Comparison of ENCODE assay signal across 23 cellular contexts in the genomic region with DNA sequence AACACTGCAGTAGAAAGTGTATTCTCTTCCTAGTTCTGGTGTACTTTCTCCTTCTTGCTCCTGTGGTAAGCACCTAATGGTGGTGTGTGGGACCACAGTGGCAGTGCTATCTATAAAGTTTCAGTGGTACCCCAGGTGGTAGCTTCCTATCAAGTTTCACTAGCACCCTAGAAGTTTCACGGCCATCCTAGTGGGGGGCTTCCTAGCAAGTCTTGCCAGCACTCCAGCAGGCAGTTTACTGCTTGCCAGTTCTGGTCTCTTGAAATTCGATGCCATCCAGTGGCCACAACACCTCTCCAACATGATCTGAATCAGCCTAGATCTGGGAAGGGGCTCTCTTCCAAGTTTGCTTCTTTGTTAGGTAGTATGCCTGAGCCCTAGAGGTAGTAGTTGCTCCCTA.
A peak's percentile ranks its signal among the peaks of the same experiment; 100 is the strongest.
DNase-seq lines count a peak whose midpoint lies in the region; ATAC-seq and TF ChIP-seq lines count a peak whose summit lies in the region.
"Had no signal": no experiment of that assay in that cellular context is flagged by ENCODE, and none has a peak within 500 bp of the region (broad histone marks: within the 10 kb centered on the region; RNA-seq: fewer than 3 reads in every experiment).

No MANE protein-coding gene starts in this region.

- peaks cover 8% of the 10 kb centered on the region; the same call in 1 of the 2 replicates for H3K4me1 ChIP-seq in Caco-2
- H3K4me1 ChIP-seq in right cardiac atrium (ENCODE audit: control insufficient read depth, insufficient read depth, low read length) = no peaks in the 10 kb centered on the region
- H3K4me1 ChIP-seq: BLaER1, psoas muscle, upper lobe of right lung had no signal

- H3K4me1 Mint-ChIP-seq in Caco-2 (ENCODE audit: low read depth, unreplicated experiment) (peaks cover 15% of the 10 kb centered on the region), HFFc6 (ENCODE audit: low read depth) (peaks cover 34% of the 10 kb centered on the region), natural killer cell (no peaks in the 10 kb centered on the region)
- H3K4me1 Mint-ChIP-seq: neural crest cell had no signal

- TF ChIP-seq CTCF in Caco-2 (IDR thresholded peaks at IDR 0.05; ENCODE audit: insufficient read depth in 1 of 2, low read depth in 1 of 2, low read length in 1 of 2, severe bottlenecking in 1 of 2, unreplicated experiment in 1 of 2) (no peak), HFFc6 (IDR thresholded peaks at IDR 0.05) (no peak; the same call in 1 of the 2 replicates), fibroblast of mammary gland (conservative IDR thresholded peaks at IDR 0.05; ENCODE audit: control insufficient read depth, insufficient read depth, low read depth, low read length) (no peak), natural killer cell (IDR thresholded peaks at IDR 0.05) (no peak)

- H3K36me3 Mint-ChIP-seq in Caco-2 (ENCODE audit: insufficient read depth, unreplicated experiment) (no peaks in the 10 kb centered on the region), HFFc6 (ENCODE audit: low read depth) (peaks cover 34% of the 10 kb centered on the region), natural killer cell (no peaks in the 10 kb centered on the region)

- H3K27ac Mint-ChIP-seq in Caco-2 (ENCODE audit: unreplicated experiment) (peak overlapping the region; percentile 34), HFFc6 (peak overlapping the region; percentile 11; the same call in 1 of the 2 replicates), natural killer cell (no peak overlapping the region)

- H3K27me3 Mint-ChIP-seq in Caco-2 (ENCODE audit: insufficient read depth, unreplicated experiment) (no peaks in the 10 kb centered on the region), HFFc6 (ENCODE audit: insufficient read depth) (no peaks in the 10 kb centered on the region), natural killer cell (ENCODE audit: low read depth in 2 of 2) (no peaks in the 10 kb centered on the region)

- ATAC-seq in right cardiac atrium (no peak), GM18873 (IDR thresholded peaks at IDR 0.05; ENCODE audit: low FRiP score, unreplicated experiment) (no peak), natural killer cell (no peak)
- ATAC-seq: psoas muscle, upper lobe of right lung had no signal

- BruUV-seq in Caco-2 (replicated peaks; lab: Mats Ljungman, UMichigan) = no TSS peak

- WGBS in right cardiac atrium = 72% methylated on average over 2 of the region's 2 CpGs

- POLR2A ChIA-PET in Caco-2 (lab: Charles Lee) = no interaction called here

- intact Hi-C loops in Caco-2 (cut with micrococcal nuclease; ENCODE audit: unreplicated experiment) (no loop called here), right cardiac atrium (cut with DNase I) (no loop called here), natural killer cell (cut with micrococcal nuclease) (no loop called here)

- H3K4me3 ChIP-seq in Caco-2 (ENCODE audit: low read depth, low read length) (no peak overlapping the region), fibroblast of mammary gland (ENCODE audit: control insufficient read depth, low read depth, low read length) (no peak overlapping the region), right cardiac atrium (ENCODE audit: low read length) (no peak overlapping the region)
- H3K4me3 ChIP-seq: BLaER1, HAP-1, psoas muscle, upper lobe of right lung had no signal

- H3K9me3 ChIP-seq in Caco-2 (peaks cover 15% of the 10 kb centered on the region), right cardiac atrium (ENCODE audit: control insufficient read depth, low read length) (no peaks in the 10 kb centered on the region)
- H3K9me3 ChIP-seq: HAP-1, psoas muscle, SK-N-SH had no signal

- CTCF ChIA-PET in Caco-2 (lab: Charles Lee) = no interaction called here

- H3K36me3 ChIP-seq in Caco-2 (ENCODE audit: control insufficient read depth, insufficient read depth, low read length) = no peaks in the 10 kb centered on the region
- H3K36me3 ChIP-seq: BLaER1, HAP-1, upper lobe of right lung had no signal

- no peaks in the 10 kb centered on the region for H3K27me3 ChIP-seq in Caco-2 (replicated peaks; ENCODE audit: control insufficient read depth, insufficient read depth, low read length)
- H3K27me3 ChIP-seq in right cardiac atrium (ENCODE audit: control insufficient read depth, insufficient read depth) = no peaks in the 10 kb centered on the region
- H3K27me3 ChIP-seq: BLaER1, upper lobe of right lung had no signal

- DNase-seq in Caco-2 (no peak), HFFc6 (no peak), RPMI7951 (ENCODE audit: low read depth) (peak; percentile 29), fibroblast of mammary gland (ENCODE audit: low read depth) (peak; percentile 7), right cardiac atrium (no peak), DMS 273 (lab: John Stamatoyannopoulos, UW; ENCODE audit: unreplicated experiment) (no peak), natural killer cell (no peak)
- DNase-seq: ACHN; activated CD4-positive, alpha-beta T cell treated with anti-CD3 and anti-CD28 coated beads, Interleukin-2, amount 50 U/mL, for 48 hours; activated CD4-positive, CD25-positive, alpha-beta regulatory T cell; activated effector memory CD4-positive, alpha-beta T cell treated with anti-CD3 and anti-CD28 coated beads, Interleukin-2, amount 50 U/mL, for 16 hours; COR-L47; dermis blood vessel endothelial cell; Karpas-422; NCI-H1694 treated with DMSO at 0.1 percent for 48 hours; psoas muscle; RPMI8226; SK-N-SH; upper lobe of right lung had no signal

- H3K9me3 Mint-ChIP-seq in Caco-2 (ENCODE audit: unreplicated experiment) (peaks cover 10% of the 10 kb centered on the region), HFFc6 (peaks cover 9% of the 10 kb centered on the region), natural killer cell (no peaks in the 10 kb centered on the region)
- H3K9me3 Mint-ChIP-seq: neural crest cell had no signal

- H3K4me3 Mint-ChIP-seq in Caco-2 (ENCODE audit: unreplicated experiment) (no peak overlapping the region), HFFc6 (no peak overlapping the region), natural killer cell (no peak overlapping the region)
- H3K4me3 Mint-ChIP-seq: neural crest cell had no signal

- no peak overlapping the region for H3K27ac ChIP-seq in right cardiac atrium (ENCODE audit: low read length)
- H3K27ac ChIP-seq: BLaER1, psoas muscle, upper lobe of right lung had no signal

Comparison
In these comparisons a context has a peak if more than half of its experiments do, and no peak if none do; other contexts are left out.
1. DNase-seq: peak in RPMI7951 (single experiment) and fibroblast of mammary gland (single experiment); none in Caco-2 (0 of 2), HFFc6 (single experiment), right cardiac atrium (0 of 3), DMS 273 (single experiment) and natural killer cell (single experiment).
2. H3K27ac Mint-ChIP-seq: peak in Caco-2 (single experiment) and HFFc6 (single experiment); none in natural killer cell (0 of 2).